In genomic region chr4:133156556-133156955, GRCh38 we compare ENCODE assay signal across 18 cellular contexts. TPM values are rescaled to one million over a fixed set of nuclear protein-coding genes. Genes with fewer than 3 reads are reported as not detected.
DNase-seq lines count a peak whose midpoint lies in the region; ATAC-seq and TF ChIP-seq lines count a peak whose summit lies in the region.
"Had no signal": no experiment of that assay in that cellular context is flagged by ENCODE, and none has a peak within 500 bp of the region (broad histone marks: within the 10 kb centered on the region; RNA-seq: fewer than 3 reads in every experiment).

No MANE protein-coding gene starts in this region.

- no peaks in the 10 kb centered on the region for H3K4me1 ChIP-seq in naive thymus-derived CD4-positive, alpha-beta T cell (ENCODE audit: control insufficient read depth in 2 of 2, insufficient read depth in 2 of 2, low read length in 2 of 2)
- H3K4me1 ChIP-seq: SJCRH30 had no signal

- POLR2A ChIA-PET in naive thymus-derived CD4-positive, alpha-beta T cell (lab: Charles Lee), result no interaction called here

- intact Hi-C loops in naive thymus-derived CD4-positive, alpha-beta T cell (cut with micrococcal nuclease), result no loop called here

- peak overlapping the region; percentile 57 for H3K27ac ChIP-seq in angular gyrus (ENCODE audit: low read depth, low read length)
- peak overlapping the region; percentile 62 for H3K27ac ChIP-seq in layer of hippocampus (ENCODE audit: low read depth, low read length)
- peak overlapping the region; percentile 81 for H3K27ac ChIP-seq in substantia nigra (ENCODE audit: low read depth, low read length, poor library complexity, severe bottlenecking)
- H3K27ac ChIP-seq in naive thymus-derived CD4-positive, alpha-beta T cell (ENCODE audit: low read depth, low read length), result no peak overlapping the region
- H3K27ac ChIP-seq: KMS-11, RWPE1, SJCRH30 had no signal

- H3K9me3 Mint-ChIP-seq in HFFc6, result no peaks in the 10 kb centered on the region
- peaks cover 0 to 6% (median 1%) of the 10 kb centered on the region in 11 donors for H3K9me3 Mint-ChIP-seq in naive thymus-derived CD4-positive, alpha-beta T cell

- peaks cover 2% of the 10 kb centered on the region for H3K27me3 ChIP-seq in layer of hippocampus (ENCODE audit: control insufficient read depth, insufficient read depth, low read length)
- no peaks in the 10 kb centered on the region for H3K27me3 ChIP-seq in naive thymus-derived CD4-positive, alpha-beta T cell (ENCODE audit: control insufficient read depth in 2 of 2, insufficient read depth in 2 of 2, low read length in 2 of 2)
- H3K27me3 ChIP-seq: SJCRH30 had no signal

- peak overlapping the region; percentile 43 for H3K4me3 Mint-ChIP-seq in HFFc6
- H3K4me3 Mint-ChIP-seq in naive thymus-derived CD4-positive, alpha-beta T cell, result no peak overlapping the region
- H3K4me3 Mint-ChIP-seq: CD4-positive, CD25-positive, alpha-beta regulatory T cell had no signal

- DNase-seq in HFFc6 (no peak), substantia nigra (lab: John Stamatoyannopoulos, UW) (no peak), amygdala (lab: John Stamatoyannopoulos, UW) (no peak)
- no peak for DNase-seq in naive thymus-derived CD4-positive, alpha-beta T cell
- DNase-seq: Calu3; CD4-positive, CD25-positive, alpha-beta regulatory T cell; GF-D8; MG63; NCI-H1417; NCI-H2029 treated with DMSO at 0.1 percent for 48 hours; NCI-H524; SJCRH30 had no signal

- H3K36me3 Mint-ChIP-seq in HFFc6 (ENCODE audit: low read depth), result peaks cover 5% of the 10 kb centered on the region; the same call in 1 of the 2 replicates
- peaks cover 0 to 8% (median 0%) of the 10 kb centered on the region in 5 donors for H3K36me3 Mint-ChIP-seq in naive thymus-derived CD4-positive, alpha-beta T cell
- H3K36me3 Mint-ChIP-seq: CD4-positive, CD25-positive, alpha-beta regulatory T cell had no signal

- no peaks in the 10 kb centered on the region for H3K9me3 ChIP-seq in naive thymus-derived CD4-positive, alpha-beta T cell (ENCODE audit: control insufficient read depth in 2 of 3, low read length in 3 of 3)
- H3K9me3 ChIP-seq: MG63, SJCRH30 had no signal

- no peak for ATAC-seq in naive thymus-derived CD4-positive, alpha-beta T cell
- ATAC-seq in GM19035 (IDR thresholded peaks at IDR 0.05; ENCODE audit: unreplicated experiment) (no peak), HG03280 (IDR thresholded peaks at IDR 0.05; ENCODE audit: unreplicated experiment) (no peak)

- no peak overlapping the region for H3K27ac Mint-ChIP-seq in HFFc6
- no peak overlapping the region for H3K27ac Mint-ChIP-seq in naive thymus-derived CD4-positive, alpha-beta T cell
- H3K27ac Mint-ChIP-seq: CD4-positive, CD25-positive, alpha-beta regulatory T cell had no signal

- no peak for TF ChIP-seq CTCF in HFFc6 (IDR thresholded peaks at IDR 0.05)

- H3K4me3 ChIP-seq in naive thymus-derived CD4-positive, alpha-beta T cell (ENCODE audit: low read length), result no peak overlapping the region
- H3K4me3 ChIP-seq: MG63, SJCRH30 had no signal

- CTCF ChIA-PET in naive thymus-derived CD4-positive, alpha-beta T cell (lab: Charles Lee), result no interaction called here

- H3K36me3 ChIP-seq in naive thymus-derived CD4-positive, alpha-beta T cell (ENCODE audit: control insufficient read depth in 2 of 3, insufficient read depth in 3 of 3, low read length in 3 of 3), result no peaks in the 10 kb centered on the region
- H3K36me3 ChIP-seq: MG63, SJCRH30 had no signal

- H3K27me3 Mint-ChIP-seq in HFFc6 (ENCODE audit: insufficient read depth), result peaks cover 2% of the 10 kb centered on the region; the same call in 1 of the 2 replicates
- peaks cover 18 to 35% (median 24%) of the 10 kb centered on the region in 5 donors for H3K27me3 Mint-ChIP-seq in naive thymus-derived CD4-positive, alpha-beta T cell
- H3K27me3 Mint-ChIP-seq: CD4-positive, CD25-positive, alpha-beta regulatory T cell had no signal

- peaks cover 33% of the 10 kb centered on the region for H3K4me1 Mint-ChIP-seq in HFFc6 (ENCODE audit: low read depth)
- H3K4me1 Mint-ChIP-seq in naive thymus-derived CD4-positive, alpha-beta T cell, result peaks cover 0 to 8% (median 6%) of the 10 kb centered on the region in 7 donors
- H3K4me1 Mint-ChIP-seq: CD4-positive, CD25-positive, alpha-beta regulatory T cell had no signal

RNA-seq across cellular contexts. Expression of gene PCDH10, which starts 7.5 kb away (rescaled TPM):
- total RNA-seq in HFFc6 (2021; fragmentation: NEBNext Ultra II Directional; extraction: Animal tissue kit (Norgen Biotek cat#: 25700)), result 100 to 1,000 TPM in 1 of 6 experiments, 10 to 100 TPM in 5; 25.2 to 151 (median 26.8) TPM
- not detected for total RNA-seq in naive thymus-derived CD4-positive, alpha-beta T cell
- polyA plus RNA-seq in naive thymus-derived CD4-positive, alpha-beta T cell, result not detected
- total RNA-seq: Calu3; CD4-positive, CD25-positive, alpha-beta regulatory T cell had no signal
- polyA plus RNA-seq: CD4-positive, CD25-positive, alpha-beta regulatory T cell had no signal

Comparison
In these comparisons a context has a peak if more than half of its experiments do, and no peak if none do; other contexts are left out.
1. RNA of gene PCDH10, which starts 7.5 kb away (total RNA-seq): 25.2 to 151 TPM in HFFc6; not detected in naive thymus-derived CD4-positive, alpha-beta T cell; every median in the first group is over 10 times any median in the second.